ENCODE assay signal across 12 cellular contexts in the genomic region with DNA sequence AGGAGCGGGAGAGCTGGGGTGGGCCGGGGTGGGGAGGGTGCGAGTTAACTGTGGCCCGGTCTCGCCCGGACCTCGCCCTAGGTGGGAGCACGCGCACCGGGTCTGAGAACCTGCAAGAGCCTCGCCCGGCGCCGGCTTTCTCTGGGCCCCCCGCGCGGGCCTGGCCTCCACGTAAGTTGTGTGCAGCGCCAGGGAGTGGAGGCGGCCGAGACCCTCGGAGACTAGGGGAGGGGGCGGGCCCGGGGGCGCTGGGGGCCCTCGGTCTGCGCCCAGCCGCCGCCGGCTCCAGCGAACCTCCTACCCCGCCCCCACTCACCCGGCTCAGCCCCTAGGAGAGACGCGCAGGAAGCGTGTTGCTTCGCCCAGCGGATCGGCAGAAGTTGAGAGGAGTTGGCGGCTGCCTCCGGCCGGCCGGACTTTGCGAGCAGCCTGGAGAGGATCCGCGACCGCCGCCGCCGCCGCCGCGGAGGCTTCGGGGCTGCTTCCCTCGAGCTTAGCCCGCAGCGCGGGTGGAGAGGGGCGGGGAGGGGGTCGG. TPM values are rescaled to one million over a fixed set of nuclear protein-coding genes. Genes with fewer than 3 reads are reported as not detected.
DNase-seq lines count a peak whose midpoint lies in the region; ATAC-seq and TF ChIP-seq lines count a peak whose summit lies in the region.
"Had no signal": no experiment of that assay in that cellular context is flagged by ENCODE, and none has a peak within 500 bp of the region (broad histone marks: within the 10 kb centered on the region; RNA-seq: fewer than 3 reads in every experiment).

A gene (plus strand): TSS at position 356 of the 535 bp plus-strand sequence. CDS start 423 bp downstream, outside the sequence.

- in situ Hi-C loops in ACHN (cut with HindIII; ENCODE audit: low pct_ligation_motif_present, low pct_unique_long_range_greater_than_20kb, low sequenced_read_pairs) = no loop called here

- H3K27me3 ChIP-seq in HUES64 (ENCODE audit: insufficient read depth, low read length) = peaks cover 90% of the 10 kb centered on the region
- H3K27me3 ChIP-seq in SJCRH30 = no peaks in the 10 kb centered on the region

- peaks cover 19% of the 10 kb centered on the region for H3K4me1 Mint-ChIP-seq in chondrocyte (ENCODE audit: low read depth)

- no peak for ATAC-seq in GM18858 (IDR thresholded peaks at IDR 0.05; ENCODE audit: unreplicated experiment)
- no peak for ATAC-seq in HG03095 (IDR thresholded peaks at IDR 0.05; ENCODE audit: unreplicated experiment)

- H3K4me1 ChIP-seq in HUES64 (ENCODE audit: insufficient read depth, low read length) (peaks cover 29% of the 10 kb centered on the region), SJCRH30 (no peaks in the 10 kb centered on the region)

- H3K36me3 ChIP-seq in HUES64 (ENCODE audit: insufficient read depth, low read length) (no peaks in the 10 kb centered on the region), SJCRH30 (no peaks in the 10 kb centered on the region)

- H3K4me3 ChIP-seq in HUES64 (ENCODE audit: low read length) (peak within 1 kb of the TSS; percentile 70), SJCRH30 (no peak within 1 kb of the TSS)

- H3K9me3 ChIP-seq in HUES64 (ENCODE audit: insufficient read depth, low read depth, low read length) = no peaks in the 10 kb centered on the region
- no peaks in the 10 kb centered on the region for H3K9me3 ChIP-seq in SJCRH30 (replicated peaks)

- no peaks in the 10 kb centered on the region for H3K9me3 Mint-ChIP-seq in chondrocyte (ENCODE audit: low read depth)
- H3K9me3 Mint-ChIP-seq: stimulated activated naive CD8-positive, alpha-beta T cell treated with anti-CD3 and anti-CD28 coated beads, Interleukin-15, Interleukin-2, amounts not matched to agents 100 ng/mL and 50 ng/mL, for 24 hours had no signal

- TF ChIP-seq CTCF in chondrocyte (IDR thresholded peaks at IDR 0.05) = no peak

- peaks cover 2% of the 10 kb centered on the region for H3K36me3 Mint-ChIP-seq in chondrocyte (ENCODE audit: low read depth)

- peaks cover 71% of the 10 kb centered on the region for H3K27me3 Mint-ChIP-seq in chondrocyte (ENCODE audit: low read depth)

- H3K4me3 Mint-ChIP-seq in chondrocyte (ENCODE audit: unreplicated experiment) = peak within 1 kb of the TSS; percentile 24
- H3K4me3 Mint-ChIP-seq: stimulated activated naive CD8-positive, alpha-beta T cell treated with anti-CD3 and anti-CD28 coated beads, Interleukin-15, Interleukin-2, amounts not matched to agents 100 ng/mL and 50 ng/mL, for 24 hours had no signal

- no peak within 1 kb of the TSS for H3K9ac ChIP-seq in HUES64 (ENCODE audit: low read depth, low read length)

- H3K27ac Mint-ChIP-seq in chondrocyte (ENCODE audit: unreplicated experiment) = no peak within 1 kb of the TSS
- H3K27ac Mint-ChIP-seq: stimulated activated naive CD8-positive, alpha-beta T cell treated with anti-CD3 and anti-CD28 coated beads, Interleukin-15, Interleukin-2, amounts not matched to agents 100 ng/mL and 50 ng/mL, for 24 hours had no signal

- DNase-seq in Daoy (ENCODE audit: low read depth) = peak; percentile 54
- no peak for DNase-seq in chondrocyte (ENCODE audit: low spot score)
- DNase-seq in mesenteric fat pad (ENCODE audit: low spot score) = peak; percentile 87
- no peak for DNase-seq in SJCRH30
- no peak for DNase-seq in ACHN
- DNase-seq: small intestine had no signal

- WGBS in HUES64 = 1% methylated on average over 60 of the region's 60 CpGs

- H3K27ac ChIP-seq in HUES64 (ENCODE audit: low read depth, low read length) (no peak within 1 kb of the TSS; the same call in 1 of the 2 replicates), SJCRH30 (no peak within 1 kb of the TSS)

RNA-seq across cellular contexts. Expression of the gene that starts here (rescaled TPM):
- total RNA-seq in Daoy (2014; rRNA removed; shearing (Covaris generic)) = not detected in 2 replicates
- polyA plus RNA-seq in HUES64 (2013, experiment 1 of 2) = 1.8 TPM
- polyA plus RNA-seq in HUES64 (2013, experiment 2 of 2) = 2.3 TPM
- total RNA-seq in chondrocyte (not detected in 3 replicates), mesenteric fat pad (not detected)
- total RNA-seq in SJCRH30 (2014; rRNA removed; shearing (Covaris generic)) = not detected in 2 replicates
- total RNA-seq: aorta, kidney epithelial cell had no signal
- polyA plus RNA-seq: aorta had no signal

Comparison
In these comparisons a context has a peak if more than half of its experiments do, and no peak if none do; other contexts are left out.
1. Peak in DNase-seq in Daoy; RNA of the gene not detected or under 1 TPM.
2. Peak in DNase-seq in mesenteric fat pad; RNA of the gene not detected or under 1 TPM.